In the genomic region with DNA sequence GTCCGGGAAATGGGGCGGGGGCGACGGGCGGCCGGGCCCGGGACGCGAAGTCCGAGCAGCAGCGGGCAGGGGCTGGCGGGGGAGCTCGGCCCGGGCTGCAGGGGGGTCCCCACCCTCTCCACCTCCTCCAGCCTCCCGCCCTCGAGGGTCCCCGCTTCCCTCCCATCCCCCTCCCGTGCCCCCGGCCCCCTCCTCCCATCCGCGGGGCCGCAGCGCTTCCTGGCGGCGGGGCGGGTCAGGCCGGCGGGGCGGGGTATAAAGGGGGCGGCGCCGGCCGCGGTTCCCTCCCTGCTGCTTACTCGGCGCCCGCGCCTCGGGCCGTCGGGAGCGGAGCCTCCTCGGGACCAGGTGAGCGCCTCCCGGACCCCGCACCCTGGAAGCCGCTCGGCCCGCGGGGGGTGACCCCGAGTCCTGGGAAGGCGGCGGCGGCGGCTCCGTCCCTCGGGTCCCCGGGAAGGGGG, we compare ENCODE assay signal across 8 cellular contexts. TPM values are rescaled to one million over a fixed set of nuclear protein-coding genes. Genes with fewer than 3 reads are reported as not detected.
A peak's percentile ranks its signal among the peaks of the same experiment; 100 is the strongest.
DNase-seq lines count a peak whose midpoint lies in the region; ATAC-seq and TF ChIP-seq lines count a peak whose summit lies in the region.

A gene (plus strand): TSS at position 287 of the 461 bp plus-strand sequence.

- intact Hi-C loops in esophagus muscularis mucosa (cut with DNase I) (loop anchor here (2.0 kb wide), 1 partner anchor 41 kb away; no protein-coding TSS in a partner anchor), stomach (cut with DNase I; ENCODE audit: low total_unique reads) (loop anchor here (5.0 kb wide), 1 partner anchor 126 kb away; no protein-coding TSS in a partner anchor)

- H3K4me1 ChIP-seq in BLaER1 treated with 17β-estradiol and CSF1 and Interleukin-3, amounts not matched to agents 10 nM and 100 nM: peaks cover 0 to 19% (median 7%) of the 10 kb centered on the region in 10 experiments; a peak in 11 of 20 replicates
- H3K4me1 ChIP-seq in esophagus muscularis mucosa (peaks cover 22 to 70% (median 69%) of the 10 kb centered on the region in 4 donors), stomach (peaks cover 13 to 50% (median 28%) of the 10 kb centered on the region in 4 donors)

- peaks cover 0 to 4% (median 3%) of the 10 kb centered on the region in 3 donors for H3K4me1 Mint-ChIP-seq in naive B cell

- WGBS in esophagus muscularis mucosa: no CpG with 5 or more reads among the region's 58 CpGs
- WGBS in stomach, 5 donors: 0 to 2% (median 1%) methylated on average over 3 to 58 of the region's 58 CpGs

- peak within 1 kb of the TSS; percentile 65 to 85 (median 80); a peak in 21 of 22 replicates for H3K9ac ChIP-seq in BLaER1 treated with 17β-estradiol and CSF1 and Interleukin-3, amounts not matched to agents 10 nM and 100 nM

- peak within 1 kb of the TSS; percentile 75 to 86 (median 81) for H3K4me2 ChIP-seq in BLaER1 treated with 17β-estradiol and CSF1 and Interleukin-3, amounts not matched to agents 10 nM and 100 nM

- H3K9me3 Mint-ChIP-seq in naive B cell: peaks cover 4 to 14% (median 8%) of the 10 kb centered on the region in 7 donors

- no peaks in the 10 kb centered on the region for H3K36me3 ChIP-seq in BLaER1 treated with 17β-estradiol and CSF1 and Interleukin-3, amounts not matched to agents 10 nM and 100 nM
- H3K36me3 ChIP-seq in MG63: peaks cover 32% of the 10 kb centered on the region
- H3K36me3 ChIP-seq in esophagus muscularis mucosa: no peaks in the 10 kb centered on the region
- H3K36me3 ChIP-seq in stomach: no peaks in the 10 kb centered on the region

- peak within 1 kb of the TSS in 8 of 11 experiments; percentile 35 to 72 (median 54); a peak in 15 of 22 replicates for H3K27ac ChIP-seq in BLaER1 treated with 17β-estradiol and CSF1 and Interleukin-3, amounts not matched to agents 10 nM and 100 nM
- H3K27ac ChIP-seq in esophagus muscularis mucosa (replicated peaks in 1 of 4) (peak within 1 kb of the TSS; percentile 99 to 100 (median 99)), stomach (peak within 1 kb of the TSS; percentile 59 to 96 (median 92))

- H3K27me3 Mint-ChIP-seq in naive B cell: peaks cover 35 to 55% (median 54%) of the 10 kb centered on the region in 3 donors

- peak within 1 kb of the TSS; percentile 65 to 82 (median 68) for H3K4me3 ChIP-seq in BLaER1 treated with 17β-estradiol and CSF1 and Interleukin-3, amounts not matched to agents 10 nM and 100 nM
- peak within 1 kb of the TSS; percentile 73 for H3K4me3 ChIP-seq in MG63
- peak within 1 kb of the TSS; percentile 81 to 97 (median 94) for H3K4me3 ChIP-seq in esophagus muscularis mucosa
- peak within 1 kb of the TSS; percentile 53 to 83 (median 71) for H3K4me3 ChIP-seq in stomach

- peaks cover 8 to 17% (median 15%) of the 10 kb centered on the region in 11 experiments for H3K9me3 ChIP-seq in BLaER1 treated with 17β-estradiol and CSF1 and Interleukin-3, amounts not matched to agents 10 nM and 100 nM (replicated peaks in 1 of 11)
- H3K9me3 ChIP-seq in MG63 (peaks cover 10% of the 10 kb centered on the region), esophagus muscularis mucosa (peaks cover 0 to 9% (median 8%) of the 10 kb centered on the region in 4 donors), stomach (peaks cover 0 to 10% (median 7%) of the 10 kb centered on the region in 4 donors)

- TF ChIP-seq POLR2A in esophagus muscularis mucosa (IDR thresholded peaks at IDR 0.05; ENCODE audit: low read depth): peak; percentile 83
- TF ChIP-seq POLR2A in stomach (IDR thresholded peaks at IDR 0.05): no peak

- H3K4me3 Mint-ChIP-seq in naive B cell: peak within 1 kb of the TSS; percentile 34 to 80 (median 64)

- TF ChIP-seq EP300 in esophagus muscularis mucosa (IDR thresholded peaks at IDR 0.05) (no peak), stomach (IDR thresholded peaks at IDR 0.05) (no peak)

- peaks cover 0 to 15% (median 0%) of the 10 kb centered on the region in 11 experiments; a peak in 1 of 22 replicates for H4K20me1 ChIP-seq in BLaER1 treated with 17β-estradiol and CSF1 and Interleukin-3, amounts not matched to agents 10 nM and 100 nM

- ATAC-seq in naive B cell (ENCODE audit: low read depth in 2 of 2): peak; percentile 79 to 83
- ATAC-seq in HG02571 (IDR thresholded peaks at IDR 0.05; ENCODE audit: unreplicated experiment): no peak

- H3K27ac Mint-ChIP-seq in naive B cell: peak within 1 kb of the TSS in 1 of 6 donors; percentile 42

- DNase-seq in MG63 (peak; percentile 83), esophagus muscularis mucosa (ENCODE audit: extremely low spot score) (peak; percentile 92), naive B cell (no peak), stomach (peak; percentile 45), NCI-H146 treated with DMSO at 0.1 percent for 48 hours (lab: John Stamatoyannopoulos, UW; ENCODE audit: unreplicated experiment) (no peak)
- DNase-seq in activated T-cell treated with anti-CD3 and anti-CD28 coated beads, Interleukin-2, amount 50 U/mL, for 1 hour: peak; percentile 69

- peak; percentile 54 to 70 (median 60) for TF ChIP-seq CTCF in esophagus muscularis mucosa (IDR thresholded peaks at IDR 0.05)
- TF ChIP-seq CTCF in stomach (IDR thresholded peaks at IDR 0.05): peak in 2 of 7 experiments; percentile 14 to 54

- H3K27me3 ChIP-seq in BLaER1 treated with 17β-estradiol and CSF1 and Interleukin-3, amounts not matched to agents 10 nM and 100 nM: peaks cover 5 to 15% (median 12%) of the 10 kb centered on the region in 11 experiments
- H3K27me3 ChIP-seq in MG63 (no peaks in the 10 kb centered on the region), esophagus muscularis mucosa (peaks cover 0 to 8% (median 0%) of the 10 kb centered on the region in 4 donors), stomach (peaks cover 0 to 47% (median 21%) of the 10 kb centered on the region in 3 donors)

- H3K36me3 Mint-ChIP-seq in naive B cell: peaks cover 0 to 14% of the 10 kb centered on the region in 2 donors

RNA-seq across cellular contexts. Expression of the gene that starts here (rescaled TPM):
- 949 and 1,198 TPM in 2 replicates for total RNA-seq in MG63 (2014; rRNA removed; shearing (Covaris generic); ENCODE audit: low replicate concordance)
- total RNA-seq in esophagus muscularis mucosa: 1,000 to 10,000 TPM in 2 of 4 donors, 100 to 1,000 TPM in 2; 942 to 1,525 (median 1,202) TPM
- polyA plus RNA-seq in naive B cell (ENCODE audit: low read depth in 6 of 6): under 1 TPM in 4 of 6 donors, not detected in 2; 0.16 to 0.56 (median 0.17) TPM
- 1,000 to 10,000 TPM in 1 of 5 donors, 100 to 1,000 TPM in 4; 351 to 3,737 (median 491) TPM for total RNA-seq in stomach
- 100 to 1,000 TPM in 2 of 3 donors, 10 to 100 TPM in 1; 79.3 to 246 (median 113) TPM for polyA plus RNA-seq in stomach

Comparison
In these comparisons a context has a peak if more than half of its experiments do, and no peak if none do; other contexts are left out.
1. RNA of the gene that starts here (polyA plus RNA-seq): 79.3 to 246 TPM in stomach; 0.16 to 0.56 TPM in naive B cell; every median in the first group is over 10 times any median in the second.
2. Peak in ATAC-seq in naive B cell; RNA of the gene not detected or under 1 TPM.
3. DNase-seq: peak in MG63 (single experiment), activated T-cell treated with anti-CD3 and anti-CD28 coated beads, Interleukin-2, amount 50 U/mL, for 1 hour (single experiment), esophagus muscularis mucosa (single experiment) and stomach (single experiment); none in naive B cell (single experiment) and NCI-H146 treated with DMSO at 0.1 percent for 48 hours (single experiment).
4. Peak in every context shown above with its lines, with median percentiles within 50 percentile points of each other: H3K27ac ChIP-seq and H3K4me3 ChIP-seq.